In the genomic region with DNA sequence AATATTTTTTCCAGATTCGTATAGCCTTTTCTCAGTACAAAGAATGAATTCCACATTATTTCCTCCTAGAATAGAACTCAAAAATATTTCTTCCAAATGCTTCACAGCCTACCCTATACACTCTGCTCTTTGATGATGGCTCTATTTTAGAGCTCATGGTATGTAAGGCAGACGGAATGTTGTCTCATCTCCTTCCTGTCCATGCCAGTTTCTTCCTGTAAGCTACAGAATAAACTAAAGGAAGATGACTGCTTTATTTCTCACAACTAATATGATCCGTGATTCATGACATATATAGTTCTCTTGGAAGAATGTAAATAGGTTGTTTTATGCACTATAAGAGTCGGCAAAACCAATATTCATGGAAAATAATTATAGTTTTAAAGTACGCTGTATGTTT, we compare ENCODE assay signal across 18 cellular contexts.
A peak's percentile ranks its signal among the peaks of the same experiment; 100 is the strongest.
DNase-seq lines count a peak whose midpoint lies in the region; ATAC-seq and TF ChIP-seq lines count a peak whose summit lies in the region.
"Had no signal": no experiment of that assay in that cellular context is flagged by ENCODE, and none has a peak within 500 bp of the region (broad histone marks: within the 10 kb centered on the region; RNA-seq: fewer than 3 reads in every experiment).

No MANE protein-coding gene starts in this region.

- H3K27me3 ChIP-seq in GM23248 (replicated peaks; ENCODE audit: insufficient read depth) (no peaks in the 10 kb centered on the region), RWPE2 (ENCODE audit: insufficient read depth, poor library complexity, severe bottlenecking) (no peaks in the 10 kb centered on the region), transverse colon (no peaks in the 10 kb centered on the region)
- H3K27me3 ChIP-seq: Peyer's patch, SJCRH30 had no signal

- DNase-seq in GM23248 (peak; percentile 35), RWPE2 (ENCODE audit: low spot score) (no peak), chondrocyte (ENCODE audit: low spot score) (no peak), osteocyte (ENCODE audit: extremely low spot score, unreplicated experiment) (no peak), transverse colon (no peak), NCI-H146 (lab: John Stamatoyannopoulos, UW) (no peak), coronary artery (ENCODE audit: low spot score) (no peak)
- DNase-seq: DMS53, H7, KG1, NCI-H1105, NCI-H2029 treated with DMSO at 0.1 percent for 48 hours, NCI-H510A treated with DMSO at 0.1 percent for 48 hours, NCI-H774, Peyer's patch, SJCRH30 had no signal

- intact Hi-C loops in transverse colon (cut with DNase I; ENCODE audit: low total_unique reads) = no loop called here

- H3K4me3 ChIP-seq in GM23248 (no peak overlapping the region), RWPE2 (ENCODE audit: severe bottlenecking) (no peak overlapping the region), transverse colon (no peak overlapping the region), coronary artery (no peak overlapping the region)
- H3K4me3 ChIP-seq: Peyer's patch, SJCRH30 had no signal

- H3F3A ChIP-seq in GM23248 (ENCODE audit: insufficient read depth) = peaks cover 20% of the 10 kb centered on the region

- H3K27ac ChIP-seq in GM23248 (no peak overlapping the region), RWPE2 (ENCODE audit: poor library complexity, severe bottlenecking) (peak overlapping the region; percentile 79), transverse colon (no peak overlapping the region), coronary artery (no peak overlapping the region)
- H3K27ac ChIP-seq: C4-2B, Peyer's patch, SJCRH30 had no signal

- H3K36me3 Mint-ChIP-seq in chondrocyte (ENCODE audit: low read depth) = peaks cover 3% of the 10 kb centered on the region
- H3K36me3 Mint-ChIP-seq in osteocyte (ENCODE audit: unreplicated experiment) = no peaks in the 10 kb centered on the region

- no peaks in the 10 kb centered on the region for H4K20me1 ChIP-seq in GM23248 (ENCODE audit: insufficient read depth)

- H3K27ac Mint-ChIP-seq in chondrocyte (ENCODE audit: unreplicated experiment) (peak overlapping the region; percentile 43), osteocyte (ENCODE audit: unreplicated experiment) (peak overlapping the region; percentile 67)

- H3K9me3 ChIP-seq in GM23248 (ENCODE audit: low read depth) = no peaks in the 10 kb centered on the region
- H3K9me3 ChIP-seq in RWPE2 (ENCODE audit: severe bottlenecking) = no peaks in the 10 kb centered on the region
- H3K9me3 ChIP-seq in transverse colon = no peaks in the 10 kb centered on the region
- H3K9me3 ChIP-seq: Peyer's patch had no signal

- in situ Hi-C loops in GM23248 (cut with MboI) = no loop called here
- in situ Hi-C loops in transverse colon (cut with MboI; ENCODE audit: low pct_ligation_motif_present in 1 of 4, low pct_unique_long_range_greater_than_20kb in 1 of 4, low sequenced_read_pairs in 3 of 4) = no loop called here

- no peaks in the 10 kb centered on the region for H3K36me3 ChIP-seq in GM23248 (ENCODE audit: low read depth)
- H3K36me3 ChIP-seq in RWPE2 (ENCODE audit: low read depth) = no peaks in the 10 kb centered on the region
- H3K36me3 ChIP-seq in transverse colon = no peaks in the 10 kb centered on the region
- H3K36me3 ChIP-seq: Peyer's patch, SJCRH30 had no signal

- H3K9me3 Mint-ChIP-seq in chondrocyte (ENCODE audit: low read depth) = peaks cover 2% of the 10 kb centered on the region
- H3K9me3 Mint-ChIP-seq in osteocyte (ENCODE audit: unreplicated experiment) = no peaks in the 10 kb centered on the region

- H3K9me2 ChIP-seq in GM23248 (ENCODE audit: insufficient read depth) = no peaks in the 10 kb centered on the region

- 55 to 57% methylated on average over 5 of the region's 5 CpGs for WGBS in GM23248 (ENCODE audit: low coverage in 1 of 2, low lambda C conversion rate in 2 of 2, missing lambda C conversion rate in 2 of 2), 2 experiments
- WGBS in transverse colon (ENCODE audit: low coverage in 1 of 2), 2 donors = 75 to 83% methylated on average over 5 of the region's 5 CpGs

- H3K27me3 Mint-ChIP-seq in chondrocyte (ENCODE audit: low read depth) (no peaks in the 10 kb centered on the region), osteocyte (ENCODE audit: unreplicated experiment) (no peaks in the 10 kb centered on the region)

- H3K4me2 ChIP-seq in GM23248 (ENCODE audit: unreplicated experiment) = peak overlapping the region; percentile 14

- H3K4me3 Mint-ChIP-seq in chondrocyte (ENCODE audit: unreplicated experiment) (no peak overlapping the region), osteocyte (ENCODE audit: unreplicated experiment) (no peak overlapping the region)

- H3K9ac ChIP-seq in GM23248 = no peak overlapping the region

- peak; percentile 96 for ATAC-seq in RWPE2 (ENCODE audit: low read depth)
- ATAC-seq in GM21528 (IDR thresholded peaks at IDR 0.05; ENCODE audit: low FRiP score, unreplicated experiment) = no peak

- H3K79me2 ChIP-seq in GM23248 (ENCODE audit: insufficient read depth) = no peaks in the 10 kb centered on the region

- H3K4me1 ChIP-seq in GM23248 (ENCODE audit: insufficient read depth) (peaks cover 23% of the 10 kb centered on the region), RWPE2 (ENCODE audit: insufficient read depth, poor library complexity, severe bottlenecking) (peaks cover 14% of the 10 kb centered on the region), transverse colon (peaks cover 0 to 5% (median 2%) of the 10 kb centered on the region in 4 donors)
- H3K4me1 ChIP-seq: Peyer's patch, SJCRH30 had no signal

- no peak overlapping the region for H2AFZ ChIP-seq in GM23248

- TF ChIP-seq CTCF in RWPE2 (IDR thresholded peaks at IDR 0.05; ENCODE audit: poor library complexity, severe bottlenecking) (no peak), chondrocyte (IDR thresholded peaks at IDR 0.05) (no peak), osteocyte (IDR thresholded peaks at IDR 0.05) (no peak), transverse colon (IDR thresholded peaks at IDR 0.05) (no peak), coronary artery (IDR thresholded peaks at IDR 0.05) (no peak)

- peaks cover 33% of the 10 kb centered on the region for H3K4me1 Mint-ChIP-seq in chondrocyte (ENCODE audit: low read depth)
- H3K4me1 Mint-ChIP-seq in osteocyte (ENCODE audit: unreplicated experiment) = peaks cover 19% of the 10 kb centered on the region

- no peak for TF ChIP-seq EP300 in transverse colon (IDR thresholded peaks at IDR 0.05; ENCODE audit: low read depth)

- TF ChIP-seq POLR2A in transverse colon (IDR thresholded peaks at IDR 0.05) = no peak
